In genomic region chr6:110250838-110251237, GRCh38 we compare ENCODE assay signal across 2 cellular contexts.
TF ChIP-seq lines count a peak whose summit lies in the region.

No MANE protein-coding gene starts in this region.

TF ChIP-seq in IMR-90, 13 proteins besides CTCF, POLR2A, EP300 and RAD21:
- TF ChIP-seq USF2 (IDR thresholded peaks at IDR 0.05; ENCODE audit: low read depth, low read length) (no peak), RFX5 (IDR thresholded peaks at IDR 0.05; ENCODE audit: low read depth, low read length) (no peak), MXI1 (IDR thresholded peaks at IDR 0.05; ENCODE audit: borderline replicate concordance, low read depth, low read length) (no peak), CHD1 (IDR thresholded peaks at IDR 0.05; ENCODE audit: low read depth, low read length) (no peak), MAZ (IDR thresholded peaks at IDR 0.05; ENCODE audit: borderline replicate concordance, low read depth, low read length) (no peak), SMC3 (IDR thresholded peaks at IDR 0.05; ENCODE audit: low read depth, low read length) (no peak), NFE2L2 (IDR thresholded peaks at IDR 0.05; ENCODE audit: low read depth, low read length) (no peak), MAFK (IDR thresholded peaks at IDR 0.05; ENCODE audit: low read depth, low read length) (no peak), ELK1 (IDR thresholded peaks at IDR 0.05; ENCODE audit: borderline replicate concordance, low read depth, low read length) (no peak), CEBPB (IDR thresholded peaks at IDR 0.05; ENCODE audit: low read depth, low read length) (no peak), FOS (IDR thresholded peaks at IDR 0.05; ENCODE audit: low read depth, low read length) (no peak), RCOR1 (IDR thresholded peaks at IDR 0.05; ENCODE audit: insufficient replicate concordance, low read length) (no peak), BHLHE40 (IDR thresholded peaks at IDR 0.05; ENCODE audit: low read depth, low read length) (no peak)
TF ChIP-seq in IMR-90: peak in this region for 0.

TF ChIP-seq in H1, 55 proteins besides CTCF, POLR2A, EP300 and RAD21:
- TF ChIP-seq GABPA (IDR thresholded peaks at IDR 0.05; ENCODE audit: borderline replicate concordance, insufficient read depth, low read length) (no peak), CBX8 (IDR thresholded peaks at IDR 0.05; ENCODE audit: borderline replicate concordance, low read depth, low read length) (no peak), CREB1 (IDR thresholded peaks at IDR 0.05) (no peak), ATF2 (IDR thresholded peaks at IDR 0.05; ENCODE audit: low read length) (no peak), ASH2L (IDR thresholded peaks at IDR 0.05; ENCODE audit: low read length) (no peak), PHF8 (conservative IDR thresholded peaks at IDR 0.05; ENCODE audit: low read depth, low read length) (no peak), KDM4A (IDR thresholded peaks at IDR 0.05; ENCODE audit: low read depth, low read length, severe bottlenecking) (no peak), BCL11A (IDR thresholded peaks at IDR 0.05; ENCODE audit: low read depth in 2 of 2, low read length in 2 of 2) (no peak), SP2 (IDR thresholded peaks at IDR 0.05; ENCODE audit: low read length) (no peak), TAF7 (optimal IDR thresholded peaks at IDR 0.05; ENCODE audit: borderline replicate concordance, low read depth, low read length) (no peak), CEBPB (IDR thresholded peaks at IDR 0.05; ENCODE audit: low read depth, low read length) (no peak), KDM5A (IDR thresholded peaks at IDR 0.05; ENCODE audit: low read length) (no peak), SIX5 (IDR thresholded peaks at IDR 0.05; ENCODE audit: low read depth, low read length) (no peak), RFX5 (IDR thresholded peaks at IDR 0.05; ENCODE audit: borderline replicate concordance, low read depth, low read length) (no peak), FOSL1 (IDR thresholded peaks at IDR 0.05; ENCODE audit: insufficient read depth, low read depth, low read length) (no peak)
